Comparison of ENCODE assay signal across 17 cellular contexts in the genomic region with DNA sequence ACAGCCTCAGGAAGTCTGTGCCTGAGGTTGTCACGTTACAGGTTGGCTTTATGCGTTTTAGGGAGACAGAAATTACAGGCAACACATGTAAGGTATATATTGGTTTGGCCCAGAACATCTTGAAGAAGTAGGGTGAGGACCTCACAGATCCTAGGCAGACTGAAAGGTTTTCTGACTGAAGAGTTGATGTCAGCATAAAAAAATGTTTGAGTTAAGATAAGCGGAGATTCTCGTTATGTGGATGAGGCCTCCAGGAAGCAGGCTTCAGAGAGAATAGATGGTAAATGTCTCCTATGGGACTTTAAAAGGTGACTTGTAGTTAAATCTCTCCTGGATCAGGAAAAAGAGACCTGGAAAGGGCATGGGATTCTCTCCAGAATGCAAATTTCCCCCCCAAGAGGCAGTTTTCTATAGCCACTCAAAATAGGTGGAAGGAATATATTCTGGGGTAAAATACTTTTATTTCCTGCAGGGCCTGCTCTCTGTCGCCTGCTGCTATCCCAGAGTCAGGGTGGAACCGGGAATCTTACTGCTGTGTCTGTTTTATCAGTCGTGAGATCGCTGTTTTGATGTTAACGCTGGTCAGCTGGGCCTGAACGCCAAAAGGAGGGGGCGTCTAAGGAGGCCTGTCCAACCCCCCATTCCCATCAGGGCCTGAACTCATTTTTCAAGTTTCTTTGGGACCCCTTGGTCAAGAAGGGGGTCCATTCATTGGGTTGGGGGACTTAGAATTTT.
DNase-seq lines count a peak whose midpoint lies in the region; ATAC-seq and TF ChIP-seq lines count a peak whose summit lies in the region.
"Had no signal": no experiment of that assay in that cellular context is flagged by ENCODE, and none has a peak within 500 bp of the region (broad histone marks: within the 10 kb centered on the region; RNA-seq: fewer than 3 reads in every experiment).

No MANE protein-coding gene starts in this region.

- H3K36me3 Mint-ChIP-seq in CD8-positive, alpha-beta memory T cell = peaks cover 0 to 19% (median 11%) of the 10 kb centered on the region in 3 donors
- no peaks in the 10 kb centered on the region for H3K36me3 Mint-ChIP-seq in WTC11
- H3K36me3 Mint-ChIP-seq in glutamatergic neuron (ENCODE audit: unreplicated experiment) = no peaks in the 10 kb centered on the region
- no peaks in the 10 kb centered on the region for H3K36me3 Mint-ChIP-seq in activated CD4-positive, alpha-beta memory T cell treated with anti-CD3 and anti-CD28 coated beads for 36 hours

- H3K36me3 ChIP-seq in CD8-positive, alpha-beta memory T cell (ENCODE audit: insufficient read depth, low read length) = no peaks in the 10 kb centered on the region
- no peaks in the 10 kb centered on the region for H3K36me3 ChIP-seq in skeletal muscle tissue (ENCODE audit: control insufficient read depth in 3 of 3, insufficient read depth in 3 of 3, low read length in 3 of 3)
- H3K36me3 ChIP-seq: MG63, ovary had no signal

- no peak for DNase-seq in CD8-positive, alpha-beta memory T cell
- no peak for DNase-seq in WTC11 (ENCODE audit: low spot score)
- no peak for DNase-seq in glutamatergic neuron
- no peak for DNase-seq in activated CD4-positive, alpha-beta memory T cell treated with anti-CD3 and anti-CD28 coated beads for 36 hours
- DNase-seq in effector CD8-positive, alpha-beta T cell (lab: John Stamatoyannopoulos, UW) = no peak
- DNase-seq in DMS79 treated with DMSO at 0.1 percent for 48 hours (lab: John Stamatoyannopoulos, UW) = no peak
- DNase-seq: activated CD4-positive, CD25-positive, alpha-beta regulatory T cell treated with anti-CD3 and anti-CD28 coated beads, Interleukin-2, amount 50 U/mL, for 72 hours; activated T-cell treated with anti-CD3 and anti-CD28 coated beads, Interleukin-2, amount 50 U/mL, for 4 hours; mammary epithelial cell; MG63; NCI-H2029 treated with DMSO at 0.1 percent for 48 hours; RPMI8226; stimulated activated CD4-positive, alpha-beta T cell treated with anti-CD3 and anti-CD28 coated beads, Interleukin-12 subunit alpha, Interleukin-12 subunit beta, amount 100 ng/mL, for 4 hours had no signal

- no peaks in the 10 kb centered on the region for H3K27me3 Mint-ChIP-seq in CD8-positive, alpha-beta memory T cell
- no peaks in the 10 kb centered on the region for H3K27me3 Mint-ChIP-seq in WTC11 (ENCODE audit: low read depth)
- H3K27me3 Mint-ChIP-seq in glutamatergic neuron (ENCODE audit: unreplicated experiment) = peaks cover 3% of the 10 kb centered on the region
- no peaks in the 10 kb centered on the region for H3K27me3 Mint-ChIP-seq in activated CD4-positive, alpha-beta memory T cell treated with anti-CD3 and anti-CD28 coated beads for 36 hours

- H3K4me3 ChIP-seq in CD8-positive, alpha-beta memory T cell (ENCODE audit: low read length) = no peak overlapping the region
- H3K4me3 ChIP-seq in skeletal muscle tissue (ENCODE audit: low read length in 3 of 3) = no peak overlapping the region
- H3K4me3 ChIP-seq: MG63, ovary had no signal

- no peak overlapping the region for H3K9ac ChIP-seq in skeletal muscle tissue (ENCODE audit: low read depth in 1 of 3, low read length in 3 of 3)

- CTCF ChIA-PET in CD8-positive, alpha-beta memory T cell (lab: Charles Lee) = interaction anchor here (0.8 kb wide), 1 partner anchor 37 kb away, joined by 3 read pairs; no protein-coding TSS in a partner anchor
- CTCF ChIA-PET in WTC11 (lab: Charles Lee) = no interaction called here
- CTCF ChIA-PET in activated CD4-positive, alpha-beta memory T cell treated with anti-CD3 and anti-CD28 coated beads for 36 hours (lab: Charles Lee) = no interaction called here

- H3K9me3 Mint-ChIP-seq in CD8-positive, alpha-beta memory T cell = no peaks in the 10 kb centered on the region
- H3K9me3 Mint-ChIP-seq in WTC11 (no peaks in the 10 kb centered on the region), glutamatergic neuron (ENCODE audit: unreplicated experiment) (peaks cover 7% of the 10 kb centered on the region)
- H3K9me3 Mint-ChIP-seq in activated CD4-positive, alpha-beta memory T cell treated with anti-CD3 and anti-CD28 coated beads for 36 hours = no peaks in the 10 kb centered on the region
- H3K9me3 Mint-ChIP-seq: activated T-cell treated with anti-CD3 and anti-CD28 coated beads, Interleukin-2, amount 50 U/mL, for 4 hours; T-helper 1 cell treated with Interleukin-12 subunit alpha and Interleukin-12 subunit beta and Interleukin-4 antibody, amounts not matched to agents 30 μg/mL and 1 μg/mL, for 36 hours had no signal

- ATAC-seq in WTC11 = no peak

- H3K4me1 ChIP-seq in CD8-positive, alpha-beta memory T cell (ENCODE audit: insufficient read depth, low read length) = peaks cover 45% of the 10 kb centered on the region
- H3K4me1 ChIP-seq in skeletal muscle tissue (ENCODE audit: control insufficient read depth in 3 of 3, insufficient read depth in 3 of 3, low read length in 3 of 3) = peaks cover 51 to 89% (median 68%) of the 10 kb centered on the region in 3 donors

- H3K4me3 Mint-ChIP-seq in CD8-positive, alpha-beta memory T cell = no peak overlapping the region
- H3K4me3 Mint-ChIP-seq in WTC11 = no peak overlapping the region
- H3K4me3 Mint-ChIP-seq in glutamatergic neuron (ENCODE audit: unreplicated experiment) = no peak overlapping the region
- H3K4me3 Mint-ChIP-seq in activated CD4-positive, alpha-beta memory T cell treated with anti-CD3 and anti-CD28 coated beads for 36 hours = no peak overlapping the region

- peak overlapping the region in 7 of 8 donors; percentile 0 to 75 (median 59) for H3K27ac Mint-ChIP-seq in CD8-positive, alpha-beta memory T cell
- peak overlapping the region; percentile 70; the same call in 1 of the 2 replicates for H3K27ac Mint-ChIP-seq in WTC11
- H3K27ac Mint-ChIP-seq in glutamatergic neuron (ENCODE audit: unreplicated experiment) = peak overlapping the region; percentile 35
- H3K27ac Mint-ChIP-seq in activated CD4-positive, alpha-beta memory T cell treated with anti-CD3 and anti-CD28 coated beads for 36 hours = no peak overlapping the region

- TF ChIP-seq CTCF in WTC11 (IDR thresholded peaks at IDR 0.05) = no peak
- no peak for TF ChIP-seq CTCF in glutamatergic neuron (IDR thresholded peaks at IDR 0.05; ENCODE audit: partially characterized antibody, unreplicated experiment)

- intact Hi-C loops in activated CD4-positive, alpha-beta memory T cell treated with anti-CD3 and anti-CD28 coated beads for 36 hours (cut with micrococcal nuclease) = loop anchor here (2.0 kb wide), 1 partner anchor 29 kb away; no protein-coding TSS in a partner anchor

- peaks cover 45 to 88% (median 69%) of the 10 kb centered on the region in 3 donors for H3K4me1 Mint-ChIP-seq in CD8-positive, alpha-beta memory T cell
- peaks cover 37% of the 10 kb centered on the region for H3K4me1 Mint-ChIP-seq in WTC11
- H3K4me1 Mint-ChIP-seq in glutamatergic neuron (ENCODE audit: low read depth, unreplicated experiment) = peaks cover 52% of the 10 kb centered on the region
- peaks cover 67% of the 10 kb centered on the region for H3K4me1 Mint-ChIP-seq in activated CD4-positive, alpha-beta memory T cell treated with anti-CD3 and anti-CD28 coated beads for 36 hours (ENCODE audit: low read depth)

- no peaks in the 10 kb centered on the region for H3K9me3 ChIP-seq in CD8-positive, alpha-beta memory T cell (ENCODE audit: low read length)
- H3K9me3 ChIP-seq in skeletal muscle tissue (ENCODE audit: control insufficient read depth in 3 of 3, low read length in 3 of 3) = no peaks in the 10 kb centered on the region
- H3K9me3 ChIP-seq: MG63, ovary had no signal

- no peaks in the 10 kb centered on the region for H3K27me3 ChIP-seq in CD8-positive, alpha-beta memory T cell (ENCODE audit: insufficient read depth, low read length, poor library complexity, severe bottlenecking)
- H3K27me3 ChIP-seq in skeletal muscle tissue (ENCODE audit: control insufficient read depth in 3 of 3, insufficient read depth in 3 of 3, low read length in 3 of 3) = no peaks in the 10 kb centered on the region
- H3K27me3 ChIP-seq: MG63, ovary had no signal

- POLR2A ChIA-PET in CD8-positive, alpha-beta memory T cell (lab: Charles Lee) = no interaction called here
- POLR2A ChIA-PET in WTC11 (lab: Charles Lee) = interaction anchor here (0.7 kb wide), 1 partner anchor 1683 kb away, joined by 4 read pairs; no protein-coding TSS in a partner anchor
- POLR2A ChIA-PET in activated CD4-positive, alpha-beta memory T cell treated with anti-CD3 and anti-CD28 coated beads for 36 hours (lab: Charles Lee) = no interaction called here

- H3K27ac ChIP-seq in CD8-positive, alpha-beta memory T cell (ENCODE audit: low read depth, low read length) = no peak overlapping the region
- H3K27ac ChIP-seq in skeletal muscle tissue (ENCODE audit: low read depth, low read length) = peak overlapping the region; percentile 15
- H3K27ac ChIP-seq: C4-2B, ovary had no signal

TF ChIP-seq in WTC11, 78 proteins besides CTCF, POLR2A, EP300 and RAD21:
- TF ChIP-seq, protein P1, sequence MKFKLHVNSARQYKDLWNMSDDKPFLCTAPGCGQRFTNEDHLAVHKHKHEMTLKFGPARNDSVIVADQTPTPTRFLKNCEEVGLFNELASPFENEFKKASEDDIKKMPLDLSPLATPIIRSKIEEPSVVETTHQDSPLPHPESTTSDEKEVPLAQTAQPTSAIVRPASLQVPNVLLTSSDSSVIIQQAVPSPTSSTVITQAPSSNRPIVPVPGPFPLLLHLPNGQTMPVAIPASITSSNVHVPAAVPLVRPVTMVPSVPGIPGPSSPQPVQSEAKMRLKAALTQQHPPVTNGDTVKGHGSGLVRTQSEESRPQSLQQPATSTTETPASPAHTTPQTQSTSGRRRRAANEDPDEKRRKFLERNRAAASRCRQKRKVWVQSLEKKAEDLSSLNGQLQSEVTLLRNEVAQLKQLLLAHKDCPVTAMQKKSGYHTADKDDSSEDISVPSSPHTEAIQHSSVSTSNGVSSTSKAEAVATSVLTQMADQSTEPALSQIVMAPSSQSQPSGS (CRISPR knock-in tag; IDR thresholded peaks at IDR 0.05; ENCODE audit: borderline replicate concordance, low read depth) = no peak
- TF ChIP-seq ZNF423 (CRISPR knock-in tag; IDR thresholded peaks at IDR 0.05) = no peak
- TF ChIP-seq, protein P2, sequence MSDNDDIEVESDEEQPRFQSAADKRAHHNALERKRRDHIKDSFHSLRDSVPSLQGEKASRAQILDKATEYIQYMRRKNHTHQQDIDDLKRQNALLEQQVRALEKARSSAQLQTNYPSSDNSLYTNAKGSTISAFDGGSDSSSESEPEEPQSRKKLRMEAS (CRISPR knock-in tag; IDR thresholded peaks at IDR 0.05) = no peak
- no peak for TF ChIP-seq CREB1 (CRISPR knock-in tag; IDR thresholded peaks at IDR 0.05)
- TF ChIP-seq GTF2I (CRISPR knock-in tag; conservative IDR thresholded peaks at IDR 0.05) = no peak
TF ChIP-seq in WTC11: peak in this region for 0.
